11 cellular contexts compared by ENCODE assay signal in genomic region chr3:193865339-193865738, GRCh38.
A peak's percentile ranks its signal among the peaks of the same experiment; 100 is the strongest.
DNase-seq lines count a peak whose midpoint lies in the region; ATAC-seq and TF ChIP-seq lines count a peak whose summit lies in the region.
"Had no signal": no experiment of that assay in that cellular context is flagged by ENCODE, and none has a peak within 500 bp of the region (broad histone marks: within the 10 kb centered on the region; RNA-seq: fewer than 3 reads in every experiment).

No MANE protein-coding gene starts in this region.

- ATAC-seq in GM19328 (IDR thresholded peaks at IDR 0.05; ENCODE audit: unreplicated experiment): peak; percentile 76
- peak; percentile 81 for ATAC-seq in HG02840 (IDR thresholded peaks at IDR 0.05; ENCODE audit: low FRiP score, unreplicated experiment)
- peak; percentile 96 for ATAC-seq in HG03565 (IDR thresholded peaks at IDR 0.05; ENCODE audit: unreplicated experiment)

- no peak overlapping the region for H3K4me3 ChIP-seq in Peyer's patch
- H3K4me3 ChIP-seq in uterus: no peak overlapping the region

- H3K27me3 ChIP-seq in Peyer's patch: no peaks in the 10 kb centered on the region
- no peaks in the 10 kb centered on the region for H3K27me3 ChIP-seq in uterus

- H3K4me1 ChIP-seq in Peyer's patch: peaks cover 0 to 11% (median 5%) of the 10 kb centered on the region in 4 donors
- H3K4me1 ChIP-seq in uterus: no peaks in the 10 kb centered on the region

- H3K9me3 ChIP-seq in Peyer's patch: no peaks in the 10 kb centered on the region
- H3K9me3 ChIP-seq in uterus: no peaks in the 10 kb centered on the region

- no peak overlapping the region for H3K27ac ChIP-seq in Peyer's patch
- H3K27ac ChIP-seq in uterus: no peak overlapping the region

- no peaks in the 10 kb centered on the region for H3K36me3 ChIP-seq in Peyer's patch
- no peaks in the 10 kb centered on the region for H3K36me3 ChIP-seq in uterus

- intact Hi-C loops in uterus (cut with DNase I; ENCODE audit: low total_unique reads): no loop called here

- TF ChIP-seq POLR2A in Peyer's patch (IDR thresholded peaks at IDR 0.05) (no peak), uterus (IDR thresholded peaks at IDR 0.05) (no peak)

- no peak for TF ChIP-seq CTCF in Peyer's patch (IDR thresholded peaks at IDR 0.05)
- TF ChIP-seq CTCF in uterus (IDR thresholded peaks at IDR 0.05): no peak

- DNase-seq in CD1c-positive myeloid dendritic cell (ENCODE audit: extremely low spot score) (peak; percentile 62), Peyer's patch (no peak), uterus (no peak), epidermal melanocyte (ENCODE audit: insufficient read length, low spot score) (no peak), occipital lobe (lab: John Stamatoyannopoulos, UW) (no peak)
- DNase-seq: cortex of kidney; stimulated activated CD4-positive, alpha-beta T cell treated with anti-CD3 and anti-CD28 coated beads, Interleukin-15, amount 100 ng/mL, for 24 hours; substantia nigra had no signal
